Comparison of ENCODE assay signal across 8 cellular contexts in the genomic region with DNA sequence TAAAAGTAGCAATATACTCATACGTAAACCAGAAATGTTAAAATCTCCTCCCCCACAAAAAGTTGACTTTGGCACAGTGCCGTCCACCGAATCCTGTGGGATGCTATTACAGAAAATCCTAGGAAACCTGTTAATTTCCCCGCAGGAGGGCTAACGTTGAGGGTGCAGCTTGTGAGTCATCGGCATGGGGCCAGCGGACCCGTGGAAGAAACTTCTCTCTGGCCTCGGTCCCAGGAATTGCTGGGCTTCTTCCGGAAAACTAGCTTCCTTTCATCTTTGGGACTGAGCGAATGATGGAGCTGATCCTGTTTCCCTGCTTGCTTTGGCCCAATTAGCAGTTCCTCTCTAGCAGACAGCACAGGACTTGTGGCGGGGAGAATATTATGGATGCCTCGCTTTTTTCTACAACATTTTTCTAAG. TPM values are rescaled to one million over a fixed set of nuclear protein-coding genes. Genes with fewer than 3 reads are reported as not detected.
DNase-seq lines count a peak whose midpoint lies in the region; ATAC-seq and TF ChIP-seq lines count a peak whose summit lies in the region.

No MANE protein-coding gene starts in this region.

- TF ChIP-seq EP300 in tibial nerve (IDR thresholded peaks at IDR 0.05) = peak; percentile 54 to 84

- H3K36me3 ChIP-seq in tibial nerve = no peaks in the 10 kb centered on the region

- peaks cover 0 to 9% (median 0%) of the 10 kb centered on the region in 4 donors for H3K9me3 ChIP-seq in tibial nerve

- H3K27ac ChIP-seq in tibial nerve = peak overlapping the region; percentile 51 to 89 (median 70)

- 10 to 26% methylated on average over 13 of the region's 13 CpGs for WGBS in tibial nerve, 2 donors

- H3K4me3 ChIP-seq in astrocyte of the spinal cord (ENCODE audit: low read depth, low read length) (no peak overlapping the region), tibial nerve (no peak overlapping the region)

- H3K27me3 ChIP-seq in tibial nerve = no peaks in the 10 kb centered on the region

- DNase-seq in HS-27A (ENCODE audit: low read depth) = peak; percentile 69
- peak; percentile 96 for DNase-seq in astrocyte of the spinal cord (ENCODE audit: low read depth, low spot score)
- peak; percentile 41 to 57 for DNase-seq in left colon
- DNase-seq in tibial nerve (ENCODE audit: low spot score in 2 of 2) = peak; percentile 70 to 90
- DNase-seq in NCI-H526 (lab: John Stamatoyannopoulos, UW) = no peak
- no peak for DNase-seq in inferior parietal cortex (ENCODE audit: extremely low spot score)

- in situ Hi-C loops in astrocyte of the spinal cord (cut with HindIII; ENCODE audit: low sequenced_read_pairs) = no loop called here

- ATAC-seq in left colon (no peak), HG02852 (IDR thresholded peaks at IDR 0.05; ENCODE audit: unreplicated experiment) (no peak), GM21723 (IDR thresholded peaks at IDR 0.05; ENCODE audit: unreplicated experiment) (no peak)

- TF ChIP-seq POLR2A in tibial nerve (IDR thresholded peaks at IDR 0.05) = no peak

- TF ChIP-seq CTCF in astrocyte of the spinal cord (IDR thresholded peaks at IDR 0.05; ENCODE audit: low read depth, low read length) (no peak), tibial nerve (IDR thresholded peaks at IDR 0.05) (no peak)

- intact Hi-C loops in left colon (cut with DNase I, micrococcal nuclease) = no loop called here

- peaks cover 0 to 53% (median 41%) of the 10 kb centered on the region in 4 donors for H3K4me1 ChIP-seq in tibial nerve

RNA-seq across cellular contexts. Expression of a gene that starts 13.4 kb away (rescaled TPM):
- total RNA-seq in left colon (under 1 TPM in 1 of 2 donors, not detected in 1; 0.15 TPM), tibial nerve (1 to 10 TPM in 1 of 4 donors, under 1 TPM in 2, not detected in 1; 0.59 to 1.5 (median 0.87) TPM)

RNA-seq across cellular contexts. Expression of a gene that starts 16.7 kb away (rescaled TPM):
- 1 to 10 TPM in 1 of 2 donors, under 1 TPM in 1; 0.85 to 2.8 TPM for total RNA-seq in left colon
- 100 to 1,000 TPM in 2 of 4 donors, 10 to 100 TPM in 2; 82.9 to 142 (median 115) TPM for total RNA-seq in tibial nerve

Comparison
In these comparisons a context has a peak if more than half of its experiments do, and no peak if none do; other contexts are left out.
1. DNase-seq: peak in HS-27A (single experiment), astrocyte of the spinal cord (single experiment), left colon (2 of 2) and tibial nerve (2 of 2); none in NCI-H526 (0 of 2) and inferior parietal cortex (single experiment).
2. RNA of a gene that starts 16.7 kb away (total RNA-seq): 82.9 to 142 TPM in tibial nerve; 0.85 to 2.8 TPM in left colon; every median in the first group is over 10 times any median in the second.